Comparison of ENCODE assay signal across 21 cellular contexts in genomic region chr18:51881394-51881793, GRCh38.
DNase-seq lines count a peak whose midpoint lies in the region; ATAC-seq, FAIRE-seq and TF ChIP-seq lines count a peak whose summit lies in the region.
"Had no signal": no experiment of that assay in that cellular context is flagged by ENCODE, and none has a peak within 500 bp of the region (broad histone marks: within the 10 kb centered on the region; RNA-seq: fewer than 3 reads in every experiment).

No MANE protein-coding gene starts in this region.

- 0% methylated on average over 2 of the region's 2 CpGs for WGBS in HepG2 (ENCODE audit: low lambda C conversion rate)
- 11% methylated on average over 1 of the region's 2 CpGs for WGBS in right lobe of liver (ENCODE audit: insufficient coverage, low coverage, low lambda C conversion rate, missing lambda C conversion rate)

- H4K20me1 ChIP-seq in HepG2 (ENCODE audit: insufficient read depth, low read length): no peaks in the 10 kb centered on the region
- H4K20me1 ChIP-seq: BLaER1 treated with 17β-estradiol and CSF1 and Interleukin-3, amounts not matched to agents 10 nM and 100 nM had no signal

- no peak overlapping the region for H2AFZ ChIP-seq in HepG2 (ENCODE audit: low read length)

- H3K4me3 Mint-ChIP-seq in activated CD4-positive, alpha-beta memory T cell treated with anti-CD3 and anti-CD28 coated beads, Interleukin-2, amount 10 ng/mL, durations not matched to agents 7 days and 5 days: no peak overlapping the region
- H3K4me3 Mint-ChIP-seq: CD4-positive, alpha-beta T cell; CD8-positive, alpha-beta T cell had no signal

- intact Hi-C loops in HepG2 (cut with micrococcal nuclease; ENCODE audit: unreplicated experiment) (no loop called here), right lobe of liver (cut with DNase I) (no loop called here), left ventricle myocardium superior (cut with micrococcal nuclease) (no loop called here)

- no peaks in the 10 kb centered on the region for H3K79me2 ChIP-seq in HepG2 (ENCODE audit: insufficient read depth, low read length)

- TF ChIP-seq POLR2A in HepG2 (IDR thresholded peaks at IDR 0.05; ENCODE audit: insufficient read depth in 1 of 2, low read depth in 2 of 2, low read length in 2 of 2): no peak
- TF ChIP-seq POLR2A in right lobe of liver (IDR thresholded peaks at IDR 0.05): no peak

- H3K36me3 ChIP-seq in HepG2 (replicated peaks in 1 of 2; ENCODE audit: control insufficient read depth in 1 of 2, insufficient read depth in 2 of 2, low read length in 2 of 2) (no peaks in the 10 kb centered on the region), right lobe of liver (no peaks in the 10 kb centered on the region)
- H3K36me3 ChIP-seq: BLaER1 treated with 17β-estradiol and CSF1 and Interleukin-3, amounts not matched to agents 10 nM and 100 nM had no signal

- no peak overlapping the region for H3K9ac ChIP-seq in HepG2 (ENCODE audit: insufficient read depth, low read depth, low read length)
- H3K9ac ChIP-seq: BLaER1 treated with 17β-estradiol and CSF1 and Interleukin-3, amounts not matched to agents 10 nM and 100 nM had no signal

- no peaks in the 10 kb centered on the region for H3K4me1 ChIP-seq in HepG2 (ENCODE audit: insufficient read depth, low read length)
- H3K4me1 ChIP-seq in right lobe of liver: no peaks in the 10 kb centered on the region
- H3K4me1 ChIP-seq: A549, Caco-2 had no signal

- H3K4me1 Mint-ChIP-seq in activated CD4-positive, alpha-beta memory T cell treated with anti-CD3 and anti-CD28 coated beads, Interleukin-2, amount 10 ng/mL, durations not matched to agents 7 days and 5 days: no peaks in the 10 kb centered on the region

- no peaks in the 10 kb centered on the region for H3K36me3 Mint-ChIP-seq in activated CD4-positive, alpha-beta memory T cell treated with anti-CD3 and anti-CD28 coated beads, Interleukin-2, amount 10 ng/mL, durations not matched to agents 7 days and 5 days (ENCODE audit: low read depth)
- H3K36me3 Mint-ChIP-seq: CD8-positive, alpha-beta T cell had no signal

- no TSS peak for BruUV-seq in HepG2 (replicated peaks; lab: Mats Ljungman, UMichigan)

- H3K4me3 ChIP-seq in HepG2 (replicated peaks in 1 of 3; ENCODE audit: insufficient read depth in 1 of 3, low read depth in 2 of 3, low read length in 3 of 3) (no peak overlapping the region), right lobe of liver (no peak overlapping the region)
- H3K4me3 ChIP-seq: A549; BLaER1 treated with 17β-estradiol and CSF1 and Interleukin-3, amounts not matched to agents 10 nM and 100 nM had no signal

- H3K9me3 Mint-ChIP-seq in activated CD4-positive, alpha-beta memory T cell treated with anti-CD3 and anti-CD28 coated beads, Interleukin-2, amount 10 ng/mL, durations not matched to agents 7 days and 5 days: peaks cover 3% of the 10 kb centered on the region

- H3K27ac Mint-ChIP-seq in activated CD4-positive, alpha-beta memory T cell treated with anti-CD3 and anti-CD28 coated beads, Interleukin-2, amount 10 ng/mL, durations not matched to agents 7 days and 5 days: no peak overlapping the region
- H3K27ac Mint-ChIP-seq: CD4-positive, alpha-beta T cell; CD8-positive, alpha-beta T cell had no signal

- no peak for TF ChIP-seq RAD21 in HepG2 (CRISPR knock-in tag; IDR thresholded peaks at IDR 0.05)

- FAIRE-seq in HepG2 (lab: Jason Lieb, UNC): no peak
- FAIRE-seq: A549, D721Med, G401.6, GM12891, GM19239 had no signal

- in situ Hi-C loops in HepG2 (cut with HindIII; ENCODE audit: extremely low pct_ligation_motif_present, low pct_unique_long_range_greater_than_20kb): loop anchor here (25.0 kb wide), 1 partner anchor 94 kb away; no protein-coding TSS in a partner anchor

- H3K27me3 Mint-ChIP-seq in activated CD4-positive, alpha-beta memory T cell treated with anti-CD3 and anti-CD28 coated beads, Interleukin-2, amount 10 ng/mL, durations not matched to agents 7 days and 5 days: no peaks in the 10 kb centered on the region
- H3K27me3 Mint-ChIP-seq: CD4-positive, alpha-beta T cell had no signal

- no peaks in the 10 kb centered on the region for H3K27me3 ChIP-seq in HepG2 (ENCODE audit: control insufficient read depth in 1 of 2, insufficient read depth in 2 of 2, low read length in 2 of 2)
- no peaks in the 10 kb centered on the region for H3K27me3 ChIP-seq in right lobe of liver
- H3K27me3 ChIP-seq: BLaER1 treated with 17β-estradiol and CSF1 and Interleukin-3, amounts not matched to agents 10 nM and 100 nM had no signal

- H3K4me2 ChIP-seq in HepG2 (ENCODE audit: low read depth, low read length): no peak overlapping the region
- H3K4me2 ChIP-seq: A549 had no signal

- POLR2A ChIA-PET in HepG2 (lab: Yijun Ruan, JAX): no interaction called here
- POLR2A ChIA-PET in activated CD4-positive, alpha-beta memory T cell treated with anti-CD3 and anti-CD28 coated beads, Interleukin-2, amount 10 ng/mL, durations not matched to agents 7 days and 5 days (lab: Charles Lee): no interaction called here

- TF ChIP-seq CTCF in HepG2 (CRISPR knock-in tag; IDR thresholded peaks at IDR 0.05): no peak
- TF ChIP-seq CTCF in right lobe of liver (IDR thresholded peaks at IDR 0.05): no peak

- DNase-seq in HepG2 (ENCODE audit: low spot score) (no peak), right lobe of liver (no peak), SK-N-DZ (ENCODE audit: low spot score) (peak; percentile 12), left ventricle myocardium superior (no peak)
- DNase-seq in activated CD4-positive, alpha-beta memory T cell treated with anti-CD3 and anti-CD28 coated beads, Interleukin-2, amount 10 ng/mL, durations not matched to agents 7 days and 5 days: no peak
- DNase-seq in activated CD4-positive, alpha-beta T cell treated with anti-CD3 and anti-CD28 coated beads for 4 hours: no peak
- DNase-seq: Caco-2; Calu3; CD4-positive, alpha-beta T cell; CD8-positive, alpha-beta T cell; DMS79 treated with DMSO at 0.1 percent for 48 hours; GF-D8 had no signal

- CTCF ChIA-PET in HepG2 (lab: Yijun Ruan, JAX; ENCODE audit: low intra/inter-chr PET ratio, low total read pairs): no interaction called here
- CTCF ChIA-PET in activated CD4-positive, alpha-beta memory T cell treated with anti-CD3 and anti-CD28 coated beads, Interleukin-2, amount 10 ng/mL, durations not matched to agents 7 days and 5 days (lab: Charles Lee): no interaction called here

- H3K9me3 ChIP-seq in HepG2 (ENCODE audit: low read length) (peaks cover 84% of the 10 kb centered on the region), right lobe of liver (no peaks in the 10 kb centered on the region)
- H3K9me3 ChIP-seq: A549; BLaER1 treated with 17β-estradiol and CSF1 and Interleukin-3, amounts not matched to agents 10 nM and 100 nM; Caco-2 had no signal

- TF ChIP-seq EP300 in HepG2 (IDR thresholded peaks at IDR 0.05; ENCODE audit: low read depth in 2 of 2, low read length in 2 of 2): no peak
- no peak for TF ChIP-seq EP300 in HepG2 (CRISPR knock-in tag; IDR thresholded peaks at IDR 0.05; ENCODE audit: borderline replicate concordance)

- ATAC-seq in HepG2 (no peak), right lobe of liver (no peak), SK-N-SH treated with all-trans-retinoic acid at 6 μM for 48 hours (no peak), left ventricle myocardium superior (no peak)
- ATAC-seq: A549; CD8-positive, alpha-beta T cell had no signal

- H3K27ac ChIP-seq in HepG2 (ENCODE audit: extremely low read length, insufficient read depth, low read length) (no peak overlapping the region), right lobe of liver (no peak overlapping the region)
- H3K27ac ChIP-seq: 22Rv1; A549; BLaER1 treated with 17β-estradiol and CSF1 and Interleukin-3, amounts not matched to agents 10 nM and 100 nM; C4-2B had no signal

TF ChIP-seq in HepG2, 621 proteins besides CTCF, POLR2A, EP300 and RAD21:
- TF ChIP-seq SAP130 (CRISPR knock-in tag; IDR thresholded peaks at IDR 0.05; ENCODE audit: low read depth) (no peak), CEBPB (IDR thresholded peaks at IDR 0.05; ENCODE audit: borderline replicate concordance, low read depth, low read length) (peak; percentile 38; the same call in 1 of the 2 replicates)

TF ChIP-seq in SK-N-SH treated with all-trans-retinoic acid at 6 μM for 48 hours, 23 proteins besides CTCF, POLR2A, EP300 and RAD21:
- TF ChIP-seq PATZ1 (CRISPR knock-in tag; IDR thresholded peaks at IDR 0.05; ENCODE audit: borderline replicate concordance) (no peak), GLIS3 (CRISPR knock-in tag; IDR thresholded peaks at IDR 0.05) (no peak), TCF4 (CRISPR knock-in tag; IDR thresholded peaks at IDR 0.05; ENCODE audit: borderline replicate concordance) (peak; percentile 67; the same call in 1 of the 2 replicates)
TF ChIP-seq in SK-N-SH treated with all-trans-retinoic acid at 6 μM for 48 hours: peak in this region for 1.
